ENCODE assay signal across 13 cellular contexts in the genomic region with DNA sequence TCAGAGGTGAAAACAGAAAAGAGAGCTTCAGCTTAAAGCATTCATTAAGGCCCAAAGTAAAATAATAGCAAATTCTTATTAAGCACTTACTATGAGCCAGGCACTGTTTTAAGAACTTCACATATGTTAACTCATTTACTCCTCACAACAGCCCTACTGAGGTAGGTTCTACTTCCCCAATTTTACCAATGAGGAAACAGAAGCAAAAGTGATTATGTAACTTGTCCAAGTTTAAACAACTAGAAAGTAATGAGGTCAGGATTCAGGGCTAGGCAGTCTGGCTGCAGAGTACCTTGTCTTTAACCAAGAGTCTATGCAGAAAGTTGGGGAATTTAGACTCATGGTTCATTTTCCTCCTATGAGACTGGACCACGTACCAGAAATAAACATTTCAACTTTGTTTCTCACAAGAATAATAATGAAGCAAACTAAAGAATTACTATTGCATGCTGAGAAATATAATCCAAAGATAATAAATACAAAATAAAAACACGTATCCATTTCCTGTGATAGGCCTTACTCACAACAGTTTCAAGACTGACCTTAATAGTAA. TPM values are rescaled to one million over a fixed set of nuclear protein-coding genes. Genes with fewer than 3 reads are reported as not detected.
A peak's percentile ranks its signal among the peaks of the same experiment; 100 is the strongest.
DNase-seq lines count a peak whose midpoint lies in the region; ATAC-seq and TF ChIP-seq lines count a peak whose summit lies in the region.
"Had no signal": no experiment of that assay in that cellular context is flagged by ENCODE, and none has a peak within 500 bp of the region (broad histone marks: within the 10 kb centered on the region; RNA-seq: fewer than 3 reads in every experiment).

No MANE protein-coding gene starts in this region.

- CTCF ChIA-PET in naive thymus-derived CD4-positive, alpha-beta T cell (lab: Charles Lee): no interaction called here

- no peak overlapping the region for H3K27ac Mint-ChIP-seq in naive thymus-derived CD4-positive, alpha-beta T cell
- no peak overlapping the region for H3K27ac Mint-ChIP-seq in activated T-cell treated with anti-CD3 and anti-CD28 coated beads, Interleukin-2, amount 50 U/mL, for 24 hours
- no peak overlapping the region for H3K27ac Mint-ChIP-seq in neural progenitor cell

- no peaks in the 10 kb centered on the region for H3K36me3 ChIP-seq in naive thymus-derived CD4-positive, alpha-beta T cell (ENCODE audit: control insufficient read depth in 2 of 3, insufficient read depth in 3 of 3, low read length in 3 of 3)
- H3K36me3 ChIP-seq in neural progenitor cell: no peaks in the 10 kb centered on the region
- H3K36me3 ChIP-seq: heart right ventricle, Peyer's patch, tibial nerve had no signal

- H3K27me3 ChIP-seq in naive thymus-derived CD4-positive, alpha-beta T cell (ENCODE audit: control insufficient read depth in 2 of 2, insufficient read depth in 2 of 2, low read length in 2 of 2): no peaks in the 10 kb centered on the region
- H3K27me3 ChIP-seq in neural progenitor cell: peaks cover 22% of the 10 kb centered on the region
- H3K27me3 ChIP-seq: Peyer's patch, tibial nerve had no signal

- no peak overlapping the region for H3K4me2 ChIP-seq in neural progenitor cell

- peaks cover 4 to 13% (median 5%) of the 10 kb centered on the region in 5 donors for H3K27me3 Mint-ChIP-seq in naive thymus-derived CD4-positive, alpha-beta T cell
- H3K27me3 Mint-ChIP-seq in activated T-cell treated with anti-CD3 and anti-CD28 coated beads, Interleukin-2, amount 50 U/mL, for 24 hours: peaks cover 9% of the 10 kb centered on the region
- peaks cover 10% of the 10 kb centered on the region for H3K27me3 Mint-ChIP-seq in neural progenitor cell (ENCODE audit: insufficient read depth, low read depth)

- no peak overlapping the region for H3K4me3 ChIP-seq in naive thymus-derived CD4-positive, alpha-beta T cell (ENCODE audit: low read length)
- no peak overlapping the region for H3K4me3 ChIP-seq in neural progenitor cell
- H3K4me3 ChIP-seq: heart right ventricle, Peyer's patch, tibial nerve had no signal

- POLR2A ChIA-PET in naive thymus-derived CD4-positive, alpha-beta T cell (lab: Charles Lee): no interaction called here

- no peaks in the 10 kb centered on the region for H3K4me1 ChIP-seq in naive thymus-derived CD4-positive, alpha-beta T cell (ENCODE audit: control insufficient read depth in 2 of 2, insufficient read depth in 2 of 2, low read length in 2 of 2)
- H3K4me1 ChIP-seq in neural progenitor cell: no peaks in the 10 kb centered on the region

- TF ChIP-seq CTCF in neural progenitor cell (IDR thresholded peaks at IDR 0.05): no peak

- ATAC-seq in GM18858 (IDR thresholded peaks at IDR 0.05; ENCODE audit: unreplicated experiment) (peak; percentile 76), HG02610 (IDR thresholded peaks at IDR 0.05; ENCODE audit: unreplicated experiment) (peak; percentile 74), Right ventricle myocardium inferior (no peak)
- peak; percentile 56 for ATAC-seq in naive thymus-derived CD4-positive, alpha-beta T cell

- peak; percentile 4 for DNase-seq in NAMALWA (ENCODE audit: low spot score)
- DNase-seq in naive thymus-derived CD4-positive, alpha-beta T cell: no peak
- DNase-seq in activated T-cell treated with anti-CD3 and anti-CD28 coated beads, Interleukin-2, amount 50 U/mL, for 24 hours: no peak
- DNase-seq in Right ventricle myocardium inferior (ENCODE audit: missing footprints): no peak
- no peak for DNase-seq in RKO (ENCODE audit: low spot score)
- DNase-seq in neural progenitor cell (ENCODE audit: low spot score): no peak
- DNase-seq: effector memory CD4-positive, alpha-beta T cell; heart right ventricle; NCI-H187 treated with DMSO at 0.1 percent for 48 hours; Peyer's patch had no signal

- H3K4me3 Mint-ChIP-seq in naive thymus-derived CD4-positive, alpha-beta T cell: no peak overlapping the region
- no peak overlapping the region for H3K4me3 Mint-ChIP-seq in activated T-cell treated with anti-CD3 and anti-CD28 coated beads, Interleukin-2, amount 50 U/mL, for 24 hours
- H3K4me3 Mint-ChIP-seq in neural progenitor cell: no peak overlapping the region

- no peaks in the 10 kb centered on the region for H3F3A ChIP-seq in neural progenitor cell (ENCODE audit: low read depth)

- H3K9ac ChIP-seq in neural progenitor cell: no peak overlapping the region

- no peak overlapping the region for H3K27ac ChIP-seq in naive thymus-derived CD4-positive, alpha-beta T cell (ENCODE audit: low read depth, low read length)
- no peak overlapping the region for H3K27ac ChIP-seq in neural progenitor cell
- H3K27ac ChIP-seq: Peyer's patch had no signal

- no peaks in the 10 kb centered on the region for H3K9me3 ChIP-seq in naive thymus-derived CD4-positive, alpha-beta T cell (ENCODE audit: control insufficient read depth in 2 of 3, low read length in 3 of 3)
- no peaks in the 10 kb centered on the region for H3K9me3 ChIP-seq in neural progenitor cell (ENCODE audit: low read depth)
- H3K9me3 ChIP-seq: heart right ventricle, Peyer's patch, tibial nerve had no signal

- no peaks in the 10 kb centered on the region for H3K79me2 ChIP-seq in neural progenitor cell (ENCODE audit: low read depth)

- intact Hi-C loops in naive thymus-derived CD4-positive, alpha-beta T cell (cut with micrococcal nuclease): no loop called here
- intact Hi-C loops in Right ventricle myocardium inferior (cut with DNase I): no loop called here

- peaks cover 0 to 3% (median 0%) of the 10 kb centered on the region in 7 donors for H3K4me1 Mint-ChIP-seq in naive thymus-derived CD4-positive, alpha-beta T cell
- H3K4me1 Mint-ChIP-seq in activated T-cell treated with anti-CD3 and anti-CD28 coated beads, Interleukin-2, amount 50 U/mL, for 24 hours (ENCODE audit: low read depth): no peaks in the 10 kb centered on the region
- peaks cover 3% of the 10 kb centered on the region for H3K4me1 Mint-ChIP-seq in neural progenitor cell

- peaks cover 0 to 6% (median 0%) of the 10 kb centered on the region in 11 donors for H3K9me3 Mint-ChIP-seq in naive thymus-derived CD4-positive, alpha-beta T cell
- H3K9me3 Mint-ChIP-seq in activated T-cell treated with anti-CD3 and anti-CD28 coated beads, Interleukin-2, amount 50 U/mL, for 24 hours: no peaks in the 10 kb centered on the region
- H3K9me3 Mint-ChIP-seq in neural progenitor cell: no peaks in the 10 kb centered on the region

- H2AFZ ChIP-seq in neural progenitor cell (replicated peaks): no peak overlapping the region

- no peaks in the 10 kb centered on the region for H3K36me3 Mint-ChIP-seq in naive thymus-derived CD4-positive, alpha-beta T cell
- no peaks in the 10 kb centered on the region for H3K36me3 Mint-ChIP-seq in activated T-cell treated with anti-CD3 and anti-CD28 coated beads, Interleukin-2, amount 50 U/mL, for 24 hours (ENCODE audit: low read depth)
- H3K36me3 Mint-ChIP-seq in neural progenitor cell: no peaks in the 10 kb centered on the region

- H4K20me1 ChIP-seq in neural progenitor cell (ENCODE audit: low read depth): no peaks in the 10 kb centered on the region

RNA-seq across cellular contexts. Expression of a gene that starts 3.8 kb away (rescaled TPM):
- total RNA-seq in naive thymus-derived CD4-positive, alpha-beta T cell: not detected
- not detected for polyA plus RNA-seq in naive thymus-derived CD4-positive, alpha-beta T cell
- total RNA-seq in Right ventricle myocardium inferior (20.0 TPM), neural progenitor cell (ENCODE audit: low replicate concordance) (0.43 and 0.95 TPM in 2 replicates)

Comparison
In these comparisons a context has a peak if more than half of its experiments do, and no peak if none do; other contexts are left out.
1. RNA of a gene that starts 3.8 kb away (total RNA-seq): 20.0 TPM in Right ventricle myocardium inferior (single experiment); 0.43 to 0.95 TPM in neural progenitor cell and not detected in naive thymus-derived CD4-positive, alpha-beta T cell; every median in the first group is over 10 times any median in the second.